In genomic region chr12:84786622-84787021, GRCh38 we compare ENCODE assay signal across 26 cellular contexts.
"Had no signal": no experiment of that assay in that cellular context is flagged by ENCODE, and none has a peak within 500 bp of the region (broad histone marks: within the 10 kb centered on the region; RNA-seq: fewer than 3 reads in every experiment).

No MANE protein-coding gene starts in this region.

- H3K4me1 ChIP-seq: adrenal gland, breast epithelium had no signal

- H3K4me3 ChIP-seq: adrenal gland, breast epithelium, coronary artery, dorsolateral prefrontal cortex had no signal

- H3K27me3 ChIP-seq: adrenal gland, breast epithelium had no signal

- FAIRE-seq: frontal cortex had no signal

- H3K9me3 ChIP-seq: adrenal gland, breast epithelium had no signal

- H3K36me3 ChIP-seq: adrenal gland, breast epithelium had no signal

- ATAC-seq: activated CD4-positive, alpha-beta T cell treated with anti-CD3 and anti-CD28 coated beads for 36 hours; activated CD8-positive, alpha-beta memory T cell treated with anti-CD3 and anti-CD28 coated beads, Interleukin-2, amount 10 ng/mL, durations not matched to agents 7 days and 5 days; activated CD8-positive, alpha-beta T cell treated with anti-CD3 and anti-CD28 coated beads, Interleukin-2, amount 10 ng/mL, durations not matched to agents 7 days and 5 days; activated naive CD8-positive, alpha-beta T cell treated with anti-CD3 and anti-CD28 coated beads, Interleukin-2, amount 50 U/mL, for 24 hours; activated T-helper 17 cell treated with anti-CD3 and anti-CD28 coated beads, Interleukin-2, amount 50 U/mL, for 72 hours; esophagus mucosa had no signal

- DNase-seq: activated CD4-positive, alpha-beta memory T cell treated with anti-CD3 and anti-CD28 coated beads for 36 hours; activated CD4-positive, alpha-beta T cell treated with anti-CD3 and anti-CD28 coated beads for 36 hours; activated CD4-positive, alpha-beta T cell treated with anti-CD3 and anti-CD28 coated beads, Interleukin-2, amount 10 ng/mL, durations not matched to agents 24 days and 14 days; activated CD4-positive, CD25-positive, alpha-beta regulatory T cell; activated CD4-positive, CD25-positive, alpha-beta regulatory T cell treated with anti-CD3 and anti-CD28 coated beads, Interleukin-2, amount 50 U/mL, for 72 hours; activated CD8-positive, alpha-beta memory T cell treated with anti-CD3 and anti-CD28 coated beads, Interleukin-2, amount 10 ng/mL, durations not matched to agents 7 days and 5 days; activated CD8-positive, alpha-beta memory T cell treated with anti-CD3 and anti-CD28 coated beads, Interleukin-2, amount 50 U/mL, for 4 hours; activated CD8-positive, alpha-beta T cell treated with anti-CD3 and anti-CD28 coated beads, Interleukin-2, amount 10 ng/mL, durations not matched to agents 7 days and 5 days; activated effector memory CD4-positive, alpha-beta T cell treated with anti-CD3 and anti-CD28 coated beads, Interleukin-2, amount 50 U/mL, for 16 hours; activated naive CD4-positive, alpha-beta T cell treated with anti-CD3 and anti-CD28 coated beads for 36 hours; activated naive CD8-positive, alpha-beta T cell treated with anti-CD3 and anti-CD28 coated beads for 36 hours; activated naive CD8-positive, alpha-beta T cell treated with anti-CD3 and anti-CD28 coated beads, Interleukin-2, amount 50 U/mL, for 24 hours; activated T-cell treated with anti-CD3 and anti-CD28 coated beads, Interleukin-2, amount 50 U/mL, for 1 hour; adrenal gland; amygdala; aorta; dorsolateral prefrontal cortex; effector memory CD4-positive, alpha-beta T cell; endodermal cell; head of caudate nucleus; T-helper 2 cell had no signal

- H3K27ac ChIP-seq: adrenal gland, breast epithelium, coronary artery, dorsolateral prefrontal cortex had no signal
